ENCODE assay signal across 9 cellular contexts in genomic region chr11:6568191-6568918, GRCh38. TPM values are rescaled to one million over a fixed set of nuclear protein-coding genes. Genes with fewer than 3 reads are reported as not detected.
DNase-seq lines count a peak whose midpoint lies in the region; ATAC-seq lines count a peak whose summit lies in the region.
"Had no signal": no experiment of that assay in that cellular context is flagged by ENCODE, and none has a peak within 500 bp of the region (broad histone marks: within the 10 kb centered on the region; RNA-seq: fewer than 3 reads in every experiment).

No MANE protein-coding gene starts in this region.

- intact Hi-C loops in left ventricle myocardium superior (cut with micrococcal nuclease) = no loop called here

- no peaks in the 10 kb centered on the region for H3K9me3 ChIP-seq in SK-N-MC (ENCODE audit: low read depth, low read length)
- H3K9me3 ChIP-seq: thoracic aorta had no signal

- ATAC-seq in left ventricle myocardium superior = peak; percentile 46
- no peak for ATAC-seq in HG02981 (IDR thresholded peaks at IDR 0.05; ENCODE audit: unreplicated experiment)
- no peak for ATAC-seq in GM18861 (IDR thresholded peaks at IDR 0.05; ENCODE audit: unreplicated experiment)

- H3K36me3 ChIP-seq in SK-N-MC (ENCODE audit: insufficient read depth, low read length) = no peaks in the 10 kb centered on the region
- H3K36me3 ChIP-seq: thoracic aorta had no signal

- peak overlapping the region; percentile 75 for H3K27ac ChIP-seq in SK-N-MC
- H3K27ac ChIP-seq: thoracic aorta had no signal

- peak overlapping the region; percentile 29; the same call in 1 of the 2 replicates for H3K4me3 ChIP-seq in SK-N-MC
- H3K4me3 ChIP-seq: thoracic aorta had no signal

- DNase-seq in NCI-H2196 (lab: John Stamatoyannopoulos, UW; ENCODE audit: unreplicated experiment) (peak; percentile 61), NCI-H2196 treated with DMSO at 0.1 percent for 48 hours (lab: John Stamatoyannopoulos, UW; ENCODE audit: unreplicated experiment) (no peak), SK-N-MC (ENCODE audit: low read depth, low spot score) (peak; percentile 69), left ventricle myocardium superior (peak; percentile 57), stromal cell of bone marrow (ENCODE audit: low read depth) (peak; percentile 25)
- DNase-seq in activated CD4-positive, alpha-beta T cell treated with anti-CD3 and anti-CD28 coated beads, Interleukin-2, amount 50 U/mL, for 48 hours = no peak

- H3K9ac ChIP-seq in SK-N-MC (ENCODE audit: insufficient read length) = no peak overlapping the region

RNA-seq across cellular contexts. Expression of gene RRP8, which starts 35.1 kb away (rescaled TPM):
- 22.1 TPM for total RNA-seq in left ventricle myocardium superior

RNA-seq across cellular contexts. Expression of gene ILK, which starts 35.2 kb away (rescaled TPM):
- 210 TPM for total RNA-seq in left ventricle myocardium superior

RNA-seq across cellular contexts. Expression of gene TAF10, which starts 43.7 kb away (rescaled TPM):
- 89.4 TPM for total RNA-seq in left ventricle myocardium superior

RNA-seq across cellular contexts. Expression of gene TPP1, which starts 50.9 kb away (rescaled TPM):
- total RNA-seq in left ventricle myocardium superior = 77.7 TPM

Comparison
In these comparisons a context has a peak if more than half of its experiments do, and no peak if none do; other contexts are left out.
1. DNase-seq: peak in NCI-H2196 (single experiment), SK-N-MC (single experiment), left ventricle myocardium superior (single experiment) and stromal cell of bone marrow (single experiment); none in NCI-H2196 treated with DMSO at 0.1 percent for 48 hours (single experiment) and activated CD4-positive, alpha-beta T cell treated with anti-CD3 and anti-CD28 coated beads, Interleukin-2, amount 50 U/mL, for 48 hours (0 of 2).